Comparison of ENCODE assay signal across 23 cellular contexts in genomic region chr6:157503018-157503747, GRCh38.
"Had no signal": no experiment of that assay in that cellular context is flagged by ENCODE, and none has a peak within 500 bp of the region (broad histone marks: within the 10 kb centered on the region; RNA-seq: fewer than 3 reads in every experiment).

No MANE protein-coding gene starts in this region.

- H3K9me3 ChIP-seq: ovary, prostate gland, vagina had no signal

- H3K4me1 ChIP-seq: gastrocnemius medialis, prostate gland, vagina had no signal

- H3K27ac Mint-ChIP-seq: activated T-helper 2 cell treated with anti-CD3 and anti-CD28 coated beads, Interferon-gamma antibody, Interleukin-2, Interleukin-4, amounts not matched to agents 10 μg/mL and 5 μg/mL and 100 μg/mL, durations not matched to agents 14 hours and 24 hours and 36 hours; mesothelial cell of epicardium; type B pancreatic cell had no signal

- DNase-seq: activated CD4-positive, alpha-beta T cell treated with anti-CD3 and anti-CD28 coated beads for 4 hours; activated CD4-positive, alpha-beta T cell treated with anti-CD3 and anti-CD28 coated beads, Interleukin-2, amount 50 U/mL, for 48 hours; activated CD4-positive, CD25-positive, alpha-beta regulatory T cell; activated CD8-positive, alpha-beta memory T cell treated with anti-CD3 and anti-CD28 coated beads, Interleukin-2, amount 50 U/mL, for 48 hours; activated naive CD4-positive, alpha-beta T cell; activated T-cell treated with anti-CD3 and anti-CD28 coated beads, Interleukin-2, amount 50 U/mL, for 4 hours; amygdala; gastrocnemius medialis; left ventricle myocardium inferior; ovary; spleen; stimulated activated CD4-positive, alpha-beta T cell treated with anti-CD3 and anti-CD28 coated beads, Interleukin-4, amount 100 ng/mL, for 1 hour; stimulated activated naive CD4-positive, alpha-beta T cell had no signal

- H3K4me3 Mint-ChIP-seq: activated T-cell treated with anti-CD3 and anti-CD28 coated beads, Interleukin-2, amount 50 U/mL, for 4 hours; mesothelial cell of epicardium; natural killer cell treated with Interleukin-12 subunit alpha and Interleukin-12 subunit beta and Interleukin-15 and Interleukin-18, amount 100 ng/mL, for 72 hours; type B pancreatic cell had no signal

- ATAC-seq: activated T-cell treated with anti-CD3 and anti-CD28 coated beads, Interleukin-2, amount 50 U/mL, for 4 hours; gastrocnemius medialis; natural killer cell treated with Interleukin-12 subunit alpha and Interleukin-12 subunit beta and Interleukin-15 and Interleukin-18, amount 100 ng/mL, for 72 hours had no signal

- H3K4me3 ChIP-seq: coronary artery, esophagus muscularis mucosa, gastrocnemius medialis, left ventricle myocardium inferior, ovary, prostate gland, right atrium auricular region, spleen, thoracic aorta, vagina had no signal

- H3K36me3 ChIP-seq: esophagus muscularis mucosa, gastrocnemius medialis, left ventricle myocardium inferior, ovary, prostate gland, right atrium auricular region, thoracic aorta, vagina had no signal

- H3K27me3 ChIP-seq: esophagus muscularis mucosa, gastrocnemius medialis, ovary, right atrium auricular region, spleen, vagina had no signal

- H3K27ac ChIP-seq: coronary artery, esophagus muscularis mucosa, gastrocnemius medialis, left ventricle myocardium inferior, ovary, prostate gland, right atrium auricular region, spleen, thoracic aorta, vagina had no signal

- H3K27me3 Mint-ChIP-seq: natural killer cell treated with Interleukin-12 subunit alpha and Interleukin-12 subunit beta and Interleukin-15 and Interleukin-18, amount 100 ng/mL, for 72 hours; type B pancreatic cell had no signal
